In genomic region chr10:70694410-70695179, GRCh38 we compare ENCODE assay signal across 16 cellular contexts. TPM values are rescaled to one million over a fixed set of nuclear protein-coding genes. Genes with fewer than 3 reads are reported as not detected.
DNase-seq lines count a peak whose midpoint lies in the region; ATAC-seq lines count a peak whose summit lies in the region.
"Had no signal": no experiment of that assay in that cellular context is flagged by ENCODE, and none has a peak within 500 bp of the region (broad histone marks: within the 10 kb centered on the region; RNA-seq: fewer than 3 reads in every experiment).

No MANE protein-coding gene starts in this region.

- no peaks in the 10 kb centered on the region for H3K9me3 ChIP-seq in MG63
- H3K9me3 ChIP-seq: BE2C, ovary, SJSA1 had no signal

- H3K4me3 ChIP-seq in MG63 = no peak overlapping the region
- H3K4me3 ChIP-seq: ovary, SJSA1 had no signal

- H3K27me3 ChIP-seq in MG63 = no peaks in the 10 kb centered on the region
- H3K27me3 ChIP-seq: BE2C, ovary, SJSA1 had no signal

- H3K36me3 ChIP-seq in MG63 = no peaks in the 10 kb centered on the region
- H3K36me3 ChIP-seq: BE2C, ovary, SJSA1 had no signal

- no peak for ATAC-seq in GM18909 (IDR thresholded peaks at IDR 0.05; ENCODE audit: poor library complexity, unreplicated experiment)
- ATAC-seq: stimulated activated naive B cell treated with anti-CD40 and anti-IgM and Interleukin-4, amounts not matched to agents 10 μg/mL and 1 μg/mL and 100 μg/mL, for 72 hours had no signal

- DNase-seq in AG08396 (ENCODE audit: low spot score) (peak; percentile 39), MG63 (peak; percentile 73), fibroblast of gingiva (ENCODE audit: low read depth) (peak; percentile 81), non-pigmented ciliary epithelial cell (ENCODE audit: low read depth) (peak; percentile 24), NCI-H146 (lab: John Stamatoyannopoulos, UW) (no peak), AML-193 (lab: John Stamatoyannopoulos, UW) (no peak)
- DNase-seq in stimulated activated CD4-positive, alpha-beta T cell treated with anti-CD3 and anti-CD28 coated beads, Interleukin-4, amount 100 ng/mL, for 1 hour = no peak
- DNase-seq: activated CD4-positive, alpha-beta T cell treated with anti-CD3 and anti-CD28 coated beads, Interleukin-2, amount 50 U/mL, for 1 hour; activated T-cell treated with anti-CD3 and anti-CD28 coated beads, Interleukin-2, amount 50 U/mL, for 24 hours; NCI-H1436; NCI-H510A; ovary; stimulated activated naive B cell treated with anti-CD40 and anti-IgM and Interleukin-4, amounts not matched to agents 10 μg/mL and 1 μg/mL and 100 μg/mL, for 72 hours had no signal

RNA-seq across cellular contexts. Expression of gene ADAMTS14, which starts 22.3 kb away (rescaled TPM):
- 1.6 and 2.7 TPM in 2 replicates for total RNA-seq in MG63 (2014; rRNA removed; shearing (Covaris generic); ENCODE audit: low replicate concordance)

Comparison
In these comparisons a context has a peak if more than half of its experiments do, and no peak if none do; other contexts are left out.
1. DNase-seq: peak in AG08396 (single experiment), MG63 (single experiment), fibroblast of gingiva (single experiment) and non-pigmented ciliary epithelial cell (single experiment); none in NCI-H146 (single experiment), AML-193 (0 of 2) and stimulated activated CD4-positive, alpha-beta T cell treated with anti-CD3 and anti-CD28 coated beads, Interleukin-4, amount 100 ng/mL, for 1 hour (single experiment).